ENCODE assay signal across 18 cellular contexts in genomic region chr12:76064904-76065303, GRCh38.
"Had no signal": no experiment of that assay in that cellular context is flagged by ENCODE, and none has a peak within 500 bp of the region (broad histone marks: within the 10 kb centered on the region; RNA-seq: fewer than 3 reads in every experiment).

No MANE protein-coding gene starts in this region.

- H3K4me1 ChIP-seq: prostate gland, upper lobe of right lung had no signal

- H3K27ac Mint-ChIP-seq: activated T-helper 1 cell treated with anti-CD3 and anti-CD28 coated beads, Interleukin-12 subunit alpha, Interleukin-12 subunit beta, Interleukin-2, Interleukin-4 antibody, amounts not matched to agents 30 ng/mL and 10 ng/mL and 1 ng/mL, durations not matched to agents 14 hours and 24 hours and 36 hours; mesothelial cell of epicardium; nephron progenitor cell had no signal

- H3K27me3 ChIP-seq: gastrocnemius medialis, heart right ventricle, stomach, upper lobe of right lung had no signal

- ATAC-seq: gastrocnemius medialis, heart right ventricle, right cardiac atrium, upper lobe of right lung had no signal

- H3K4me3 ChIP-seq: gastrocnemius medialis, heart right ventricle, lung, prostate gland, stomach, thoracic aorta, upper lobe of right lung had no signal

- H3K27ac ChIP-seq: gastrocnemius medialis, heart right ventricle, prostate gland, stomach, thoracic aorta, upper lobe of right lung had no signal

- H3K36me3 ChIP-seq: prostate gland had no signal

- H3K4me3 Mint-ChIP-seq: activated T-helper 1 cell treated with anti-CD3 and anti-CD28 coated beads, Interleukin-12 subunit alpha, Interleukin-12 subunit beta, Interleukin-2, Interleukin-4 antibody, amounts not matched to agents 30 ng/mL and 10 ng/mL and 1 ng/mL, durations not matched to agents 14 hours and 24 hours and 36 hours; mesothelial cell of epicardium; nephron progenitor cell had no signal

- FAIRE-seq: small intestine had no signal

- H3K4me1 Mint-ChIP-seq: mesothelial cell of epicardium, nephron progenitor cell had no signal

- H3K9me3 ChIP-seq: gastrocnemius medialis, prostate gland had no signal

- DNase-seq: activated CD4-positive, alpha-beta T cell treated with anti-CD3 and anti-CD28 coated beads for 1 hour; activated CD8-positive, alpha-beta memory T cell treated with anti-CD3 and anti-CD28 coated beads, Interleukin-2, amount 50 U/mL, for 48 hours; aorta; effector CD8-positive, alpha-beta T cell; gastrocnemius medialis; heart right ventricle; nephron progenitor cell; occipital lobe; right cardiac atrium; small intestine; stomach; T-helper 9 cell; upper lobe of right lung had no signal
